Comparison of ENCODE assay signal across 32 cellular contexts in genomic region chr5:111153483-111153882, GRCh38.
"Had no signal": no experiment of that assay in that cellular context is flagged by ENCODE, and none has a peak within 500 bp of the region (broad histone marks: within the 10 kb centered on the region; RNA-seq: fewer than 3 reads in every experiment).

No MANE protein-coding gene starts in this region.

- H3K27ac ChIP-seq: PC-9, RWPE1, SJCRH30, SK-N-MC had no signal

- H3K9me3 ChIP-seq: MG63, SJCRH30 had no signal

- H2AFZ ChIP-seq: PC-9 had no signal

- ATAC-seq: Panc1, Right ventricle myocardium inferior, SK-N-SH treated with all-trans-retinoic acid at 6 μM for 48 hours, T-cell had no signal

- H3K36me3 ChIP-seq: MG63, SJCRH30 had no signal

- H3K27me3 ChIP-seq: MG63, SJCRH30 had no signal

- DNase-seq: Kasumi-1, KG1, MG63, NCI-H1048, NCI-H1092 treated with DMSO at 0.1 percent for 48 hours, NCI-H1105 treated with DMSO at 0.1 percent for 48 hours, NCI-H1436, NCI-H146, NCI-H1694, NCI-H187, NCI-H1930, NCI-H2029 treated with DMSO at 0.1 percent for 48 hours, NCI-H2081 treated with DMSO at 0.1 percent for 48 hours, NCI-H2107, NCI-H2171, NCI-H226, NCI-H446 treated with DMSO at 0.1 percent for 48 hours, NCI-H510A, NCI-H524, NCI-H526, NCI-H774, PC-9, SHP77, SIG-M5, SJCRH30, T-cell had no signal

- FAIRE-seq: RCC 7860 had no signal

- H3K4me3 ChIP-seq: MG63, PC-9, SJCRH30, SK-N-MC had no signal

- H3K4me2 ChIP-seq: PC-9 had no signal

- H3K4me1 ChIP-seq: SJCRH30 had no signal
